1 cellular context compared by ENCODE assay signal in the genomic region with DNA sequence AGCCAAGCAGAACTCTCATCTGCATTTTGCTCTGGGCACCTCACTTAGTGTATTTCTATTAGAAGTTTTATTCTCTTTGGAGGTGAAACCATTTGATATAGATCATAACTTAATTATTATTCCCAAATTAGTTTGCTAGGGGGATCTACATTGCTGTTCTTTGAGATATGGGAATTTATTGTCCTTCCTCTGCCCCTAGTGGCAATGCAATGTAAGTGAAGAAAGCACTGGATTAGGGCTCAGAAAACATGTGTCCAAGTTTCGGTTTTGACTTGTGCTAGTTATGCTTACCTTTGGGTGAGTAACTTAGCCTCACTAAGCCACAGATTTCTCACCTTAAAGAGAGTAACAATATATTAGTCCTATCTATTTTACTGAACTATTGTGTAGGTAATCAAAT.
TF ChIP-seq lines count a peak whose summit lies in the region.

No MANE protein-coding gene starts in this region.

TF ChIP-seq in GM12878, 131 proteins besides CTCF, POLR2A, EP300 and RAD21:
- TF ChIP-seq, protein P1, sequence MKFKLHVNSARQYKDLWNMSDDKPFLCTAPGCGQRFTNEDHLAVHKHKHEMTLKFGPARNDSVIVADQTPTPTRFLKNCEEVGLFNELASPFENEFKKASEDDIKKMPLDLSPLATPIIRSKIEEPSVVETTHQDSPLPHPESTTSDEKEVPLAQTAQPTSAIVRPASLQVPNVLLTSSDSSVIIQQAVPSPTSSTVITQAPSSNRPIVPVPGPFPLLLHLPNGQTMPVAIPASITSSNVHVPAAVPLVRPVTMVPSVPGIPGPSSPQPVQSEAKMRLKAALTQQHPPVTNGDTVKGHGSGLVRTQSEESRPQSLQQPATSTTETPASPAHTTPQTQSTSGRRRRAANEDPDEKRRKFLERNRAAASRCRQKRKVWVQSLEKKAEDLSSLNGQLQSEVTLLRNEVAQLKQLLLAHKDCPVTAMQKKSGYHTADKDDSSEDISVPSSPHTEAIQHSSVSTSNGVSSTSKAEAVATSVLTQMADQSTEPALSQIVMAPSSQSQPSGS (IDR thresholded peaks at IDR 0.05; ENCODE audit: low read length) = no peak
- TF ChIP-seq, protein P2, sequence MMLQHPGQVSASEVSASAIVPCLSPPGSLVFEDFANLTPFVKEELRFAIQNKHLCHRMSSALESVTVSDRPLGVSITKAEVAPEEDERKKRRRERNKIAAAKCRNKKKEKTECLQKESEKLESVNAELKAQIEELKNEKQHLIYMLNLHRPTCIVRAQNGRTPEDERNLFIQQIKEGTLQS (IDR thresholded peaks at IDR 0.05; ENCODE audit: borderline replicate concordance, extremely low read depth, low read depth, low read length) = no peak
- TF ChIP-seq NR2C1 (IDR thresholded peaks at IDR 0.05) = no peak
- TF ChIP-seq, protein P3, sequence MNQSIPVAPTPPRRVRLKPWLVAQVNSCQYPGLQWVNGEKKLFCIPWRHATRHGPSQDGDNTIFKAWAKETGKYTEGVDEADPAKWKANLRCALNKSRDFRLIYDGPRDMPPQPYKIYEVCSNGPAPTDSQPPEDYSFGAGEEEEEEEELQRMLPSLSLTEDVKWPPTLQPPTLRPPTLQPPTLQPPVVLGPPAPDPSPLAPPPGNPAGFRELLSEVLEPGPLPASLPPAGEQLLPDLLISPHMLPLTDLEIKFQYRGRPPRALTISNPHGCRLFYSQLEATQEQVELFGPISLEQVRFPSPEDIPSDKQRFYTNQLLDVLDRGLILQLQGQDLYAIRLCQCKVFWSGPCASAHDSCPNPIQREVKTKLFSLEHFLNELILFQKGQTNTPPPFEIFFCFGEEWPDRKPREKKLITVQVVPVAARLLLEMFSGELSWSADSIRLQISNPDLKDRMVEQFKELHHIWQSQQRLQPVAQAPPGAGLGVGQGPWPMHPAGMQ (IDR thresholded peaks at IDR 0.05; ENCODE audit: borderline replicate concordance) = no peak
- TF ChIP-seq CBX3 (IDR thresholded peaks at IDR 0.05; ENCODE audit: borderline replicate concordance, low read depth) = no peak
- no peak for TF ChIP-seq GATAD2B (conservative IDR thresholded peaks at IDR 0.05; ENCODE audit: low read depth)
- TF ChIP-seq, protein P4, sequence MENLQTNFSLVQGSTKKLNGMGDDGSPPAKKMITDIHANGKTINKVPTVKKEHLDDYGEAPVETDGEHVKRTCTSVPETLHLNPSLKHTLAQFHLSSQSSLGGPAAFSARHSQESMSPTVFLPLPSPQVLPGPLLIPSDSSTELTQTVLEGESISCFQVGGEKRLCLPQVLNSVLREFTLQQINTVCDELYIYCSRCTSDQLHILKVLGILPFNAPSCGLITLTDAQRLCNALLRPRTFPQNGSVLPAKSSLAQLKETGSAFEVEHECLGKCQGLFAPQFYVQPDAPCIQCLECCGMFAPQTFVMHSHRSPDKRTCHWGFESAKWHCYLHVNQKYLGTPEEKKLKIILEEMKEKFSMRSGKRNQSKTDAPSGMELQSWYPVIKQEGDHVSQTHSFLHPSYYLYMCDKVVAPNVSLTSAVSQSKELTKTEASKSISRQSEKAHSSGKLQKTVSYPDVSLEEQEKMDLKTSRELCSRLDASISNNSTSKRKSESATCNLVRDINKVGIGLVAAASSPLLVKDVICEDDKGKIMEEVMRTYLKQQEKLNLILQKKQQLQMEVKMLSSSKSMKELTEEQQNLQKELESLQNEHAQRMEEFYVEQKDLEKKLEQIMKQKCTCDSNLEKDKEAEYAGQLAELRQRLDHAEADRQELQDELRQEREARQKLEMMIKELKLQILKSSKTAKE (IDR thresholded peaks at IDR 0.05; ENCODE audit: low read depth, poor library complexity, severe bottlenecking) = no peak
- TF ChIP-seq EGR1 (IDR thresholded peaks at IDR 0.05; ENCODE audit: borderline replicate concordance in 1 of 2, low read depth in 2 of 2, low read length in 2 of 2) = no peak
- no peak for TF ChIP-seq HDGF (IDR thresholded peaks at IDR 0.05)
- no peak for TF ChIP-seq MEF2A (IDR thresholded peaks at IDR 0.05; ENCODE audit: insufficient read depth, low read depth, low read length)
- TF ChIP-seq, protein P5, sequence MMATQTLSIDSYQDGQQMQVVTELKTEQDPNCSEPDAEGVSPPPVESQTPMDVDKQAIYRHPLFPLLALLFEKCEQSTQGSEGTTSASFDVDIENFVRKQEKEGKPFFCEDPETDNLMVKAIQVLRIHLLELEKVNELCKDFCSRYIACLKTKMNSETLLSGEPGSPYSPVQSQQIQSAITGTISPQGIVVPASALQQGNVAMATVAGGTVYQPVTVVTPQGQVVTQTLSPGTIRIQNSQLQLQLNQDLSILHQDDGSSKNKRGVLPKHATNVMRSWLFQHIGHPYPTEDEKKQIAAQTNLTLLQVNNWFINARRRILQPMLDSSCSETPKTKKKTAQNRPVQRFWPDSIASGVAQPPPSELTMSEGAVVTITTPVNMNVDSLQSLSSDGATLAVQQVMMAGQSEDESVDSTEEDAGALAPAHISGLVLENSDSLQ (IDR thresholded peaks at IDR 0.05) = no peak
